In genomic region chr12:15689751-15690191, GRCh38 we compare ENCODE assay signal across 13 cellular contexts.
DNase-seq lines count a peak whose midpoint lies in the region; ATAC-seq lines count a peak whose summit lies in the region.
"Had no signal": no experiment of that assay in that cellular context is flagged by ENCODE, and none has a peak within 500 bp of the region (broad histone marks: within the 10 kb centered on the region; RNA-seq: fewer than 3 reads in every experiment).

No MANE protein-coding gene starts in this region.

- H3K27ac Mint-ChIP-seq in activated naive CD4-positive, alpha-beta T cell treated with anti-CD3 and anti-CD28 coated beads, Interleukin-2, amount 10 ng/mL, durations not matched to agents 7 days and 5 days: no peak overlapping the region
- H3K27ac Mint-ChIP-seq: activated naive CD4-positive, alpha-beta T cell treated with anti-CD3 and anti-CD28 coated beads, Interleukin-2, amount 50 U/mL, for 24 hours had no signal

- H3K9me3 ChIP-seq in mucosa of rectum (ENCODE audit: control insufficient read depth in 2 of 2, low read length in 2 of 2): no peaks in the 10 kb centered on the region

- H3K36me3 Mint-ChIP-seq in activated naive CD4-positive, alpha-beta T cell treated with anti-CD3 and anti-CD28 coated beads, Interleukin-2, amount 10 ng/mL, durations not matched to agents 7 days and 5 days: no peaks in the 10 kb centered on the region

- in situ Hi-C loops in ACHN (cut with HindIII; ENCODE audit: low pct_ligation_motif_present, low pct_unique_long_range_greater_than_20kb, low sequenced_read_pairs): no loop called here

- H3K27ac ChIP-seq in mucosa of rectum (ENCODE audit: low read depth in 2 of 2, low read length in 2 of 2): peak overlapping the region; percentile 70 to 82

- no peaks in the 10 kb centered on the region for H3K36me3 ChIP-seq in mucosa of rectum (ENCODE audit: control insufficient read depth in 2 of 2, insufficient read depth in 2 of 2, low read length in 2 of 2)

- H3K9ac ChIP-seq in mucosa of rectum (ENCODE audit: low read depth in 1 of 2, low read length in 2 of 2): peak overlapping the region in 1 of 2 donors; percentile 37

- peaks cover 34 to 42% of the 10 kb centered on the region in 2 donors for H3K4me1 ChIP-seq in mucosa of rectum (ENCODE audit: control insufficient read depth in 2 of 2, insufficient read depth in 2 of 2, low read length in 2 of 2)

- peak overlapping the region; percentile 17 to 33 for H3K4me3 ChIP-seq in mucosa of rectum (ENCODE audit: low read length in 2 of 2)

- DNase-seq in ACHN: peak; percentile 29
- DNase-seq in NCI-H526 treated with DMSO at 0.1 percent for 48 hours (lab: John Stamatoyannopoulos, UW): peak; percentile 18
- peak; percentile 29 for DNase-seq in dermis blood vessel endothelial cell
- no peak for DNase-seq in activated naive CD4-positive, alpha-beta T cell treated with anti-CD3 and anti-CD28 coated beads, Interleukin-2, amount 10 ng/mL, durations not matched to agents 7 days and 5 days
- DNase-seq: DMS 273 treated with DMSO at 0.1 percent for 48 hours; NCI-H1092; stimulated activated CD4-positive, alpha-beta T cell treated with anti-CD3 and anti-CD28 coated beads, Interleukin-12 subunit alpha, Interleukin-12 subunit beta, amount 100 ng/mL, for 4 hours; T-helper 1 cell had no signal

- H3K27me3 Mint-ChIP-seq in activated naive CD4-positive, alpha-beta T cell treated with anti-CD3 and anti-CD28 coated beads, Interleukin-2, amount 10 ng/mL, durations not matched to agents 7 days and 5 days: peaks cover 14% of the 10 kb centered on the region

- ATAC-seq in HG03520 (IDR thresholded peaks at IDR 0.05; ENCODE audit: unreplicated experiment): no peak
- ATAC-seq in GM18907 (IDR thresholded peaks at IDR 0.05; ENCODE audit: unreplicated experiment): no peak
- ATAC-seq in GM19328 (IDR thresholded peaks at IDR 0.05; ENCODE audit: unreplicated experiment): no peak

- peaks cover 5% of the 10 kb centered on the region for H3K4me1 Mint-ChIP-seq in activated naive CD4-positive, alpha-beta T cell treated with anti-CD3 and anti-CD28 coated beads, Interleukin-2, amount 10 ng/mL, durations not matched to agents 7 days and 5 days
- H3K4me1 Mint-ChIP-seq: activated naive CD4-positive, alpha-beta T cell treated with anti-CD3 and anti-CD28 coated beads, Interleukin-2, amount 50 U/mL, for 24 hours had no signal

- no peaks in the 10 kb centered on the region for H3K9me3 Mint-ChIP-seq in activated naive CD4-positive, alpha-beta T cell treated with anti-CD3 and anti-CD28 coated beads, Interleukin-2, amount 10 ng/mL, durations not matched to agents 7 days and 5 days
- H3K9me3 Mint-ChIP-seq: activated naive CD4-positive, alpha-beta T cell treated with anti-CD3 and anti-CD28 coated beads, Interleukin-2, amount 50 U/mL, for 24 hours had no signal

- no peak overlapping the region for H3K4me3 Mint-ChIP-seq in activated naive CD4-positive, alpha-beta T cell treated with anti-CD3 and anti-CD28 coated beads, Interleukin-2, amount 10 ng/mL, durations not matched to agents 7 days and 5 days
- H3K4me3 Mint-ChIP-seq: activated naive CD4-positive, alpha-beta T cell treated with anti-CD3 and anti-CD28 coated beads, Interleukin-2, amount 50 U/mL, for 24 hours had no signal

- H3K27me3 ChIP-seq in mucosa of rectum (ENCODE audit: control insufficient read depth in 2 of 2, insufficient read depth in 2 of 2, low read length in 2 of 2): no peaks in the 10 kb centered on the region

- CTCF ChIA-PET in activated naive CD4-positive, alpha-beta T cell treated with anti-CD3 and anti-CD28 coated beads, Interleukin-2, amount 10 ng/mL, durations not matched to agents 7 days and 5 days (lab: Charles Lee): interaction anchor here (1.2 kb wide), 1 partner anchor 98 kb away, joined by 3 read pairs; no protein-coding TSS in a partner anchor
